In genomic region chr9:133127340-133127981, GRCh38 we compare ENCODE assay signal across 9 cellular contexts. TPM values are rescaled to one million over a fixed set of nuclear protein-coding genes. Genes with fewer than 3 reads are reported as not detected.
A peak's percentile ranks its signal among the peaks of the same experiment; 100 is the strongest.
DNase-seq lines count a peak whose midpoint lies in the region; ATAC-seq and TF ChIP-seq lines count a peak whose summit lies in the region.
"Had no signal": no experiment of that assay in that cellular context is flagged by ENCODE, and none has a peak within 500 bp of the region (broad histone marks: within the 10 kb centered on the region; RNA-seq: fewer than 3 reads in every experiment).

No MANE protein-coding gene starts in this region.

- peak overlapping the region; percentile 83 for H3K27ac Mint-ChIP-seq in activated T-cell treated with anti-CD3 and anti-CD28 coated beads, Interleukin-2, amount 50 U/mL, for 24 hours

- peaks cover 71% of the 10 kb centered on the region for H3K4me1 Mint-ChIP-seq in activated T-cell treated with anti-CD3 and anti-CD28 coated beads, Interleukin-2, amount 50 U/mL, for 24 hours (ENCODE audit: low read depth)

- DNase-seq in activated T-cell treated with anti-CD3 and anti-CD28 coated beads, Interleukin-2, amount 50 U/mL, for 24 hours, result peak; percentile 59
- DNase-seq in foreskin keratinocyte, result peak; percentile 38 to 63
- no peak for DNase-seq in sciatic nerve (ENCODE audit: low spot score)
- no peak for DNase-seq in anterior cingulate cortex (lab: John Stamatoyannopoulos, UW)
- no peak for DNase-seq in cerebellar nuclear complex (lab: John Stamatoyannopoulos, UW)
- no peak for DNase-seq in midbrain (lab: John Stamatoyannopoulos, UW)
- DNase-seq: MG63 had no signal

- H3K9me3 Mint-ChIP-seq in activated T-cell treated with anti-CD3 and anti-CD28 coated beads, Interleukin-2, amount 50 U/mL, for 24 hours, result no peaks in the 10 kb centered on the region

- H3K4me3 Mint-ChIP-seq in activated T-cell treated with anti-CD3 and anti-CD28 coated beads, Interleukin-2, amount 50 U/mL, for 24 hours, result peak overlapping the region; percentile 48

- H3K27me3 Mint-ChIP-seq in activated T-cell treated with anti-CD3 and anti-CD28 coated beads, Interleukin-2, amount 50 U/mL, for 24 hours, result no peaks in the 10 kb centered on the region

- peaks cover 5% of the 10 kb centered on the region for H3K27me3 ChIP-seq in foreskin keratinocyte
- H3K27me3 ChIP-seq: MG63 had no signal

- H3K36me3 Mint-ChIP-seq in activated T-cell treated with anti-CD3 and anti-CD28 coated beads, Interleukin-2, amount 50 U/mL, for 24 hours (ENCODE audit: low read depth), result peaks cover 32% of the 10 kb centered on the region

- peak; percentile 61 for ATAC-seq in foreskin keratinocyte
- peak; percentile 43 for ATAC-seq in sciatic nerve
- no peak for ATAC-seq in HG02970 (IDR thresholded peaks at IDR 0.05; ENCODE audit: low FRiP score, unreplicated experiment)

- peak overlapping the region; percentile 32 for H3K27ac ChIP-seq in foreskin keratinocyte

- intact Hi-C loops in sciatic nerve (cut with DNase I), result no loop called here

- TF ChIP-seq CTCF in GM12874 (IDR thresholded peaks at IDR 0.05; ENCODE audit: insufficient read depth, low read depth, low read length), result peak; percentile 36
- no peak for TF ChIP-seq CTCF in foreskin keratinocyte (conservative IDR thresholded peaks at IDR 0.05)

- no peaks in the 10 kb centered on the region for H3K4me1 ChIP-seq in foreskin keratinocyte

RNA-seq across cellular contexts. Expression of gene RALGDS, which starts 6.4 kb away (rescaled TPM):
- 15.9 and 18.0 TPM in 2 replicates for total RNA-seq in foreskin keratinocyte
- polyA plus RNA-seq in foreskin keratinocyte, result 11.9 and 12.7 TPM in 2 replicates
- total RNA-seq in sciatic nerve, result 59.7 TPM

RNA-seq across cellular contexts. Expression of gene GBGT1, which starts 36.3 kb away (rescaled TPM):
- 1.7 and 3.0 TPM in 2 replicates for total RNA-seq in foreskin keratinocyte
- polyA plus RNA-seq in foreskin keratinocyte, result 1.5 and 3.0 TPM in 2 replicates
- total RNA-seq in sciatic nerve, result 23.2 TPM

Comparison
In these comparisons a context has a peak if more than half of its experiments do, and no peak if none do; other contexts are left out.
1. DNase-seq: peak in activated T-cell treated with anti-CD3 and anti-CD28 coated beads, Interleukin-2, amount 50 U/mL, for 24 hours (single experiment) and foreskin keratinocyte (2 of 2); none in sciatic nerve (single experiment), anterior cingulate cortex (0 of 58), cerebellar nuclear complex (0 of 2) and midbrain (single experiment).